33 cellular contexts compared by ENCODE assay signal in the genomic region with DNA sequence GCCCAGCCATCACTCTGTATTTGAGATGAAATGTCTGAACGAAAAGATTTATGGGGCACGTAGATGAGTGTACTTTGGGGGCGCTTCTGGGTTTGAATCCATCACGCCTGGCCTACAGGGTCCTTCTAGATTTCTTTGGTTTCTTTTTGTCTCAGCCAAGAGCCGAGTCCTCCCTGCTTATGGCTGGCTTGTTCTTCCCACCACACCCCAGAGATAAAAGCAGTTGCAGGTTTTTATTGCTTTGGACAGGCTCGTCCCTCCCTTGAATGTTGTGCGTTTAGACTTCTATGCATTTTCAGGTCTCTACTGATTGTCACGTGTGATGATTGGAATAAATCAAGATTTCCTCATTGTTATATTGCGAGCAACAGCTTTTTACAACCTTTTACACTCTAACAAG. TPM values are rescaled to one million over a fixed set of nuclear protein-coding genes. Genes with fewer than 3 reads are reported as not detected.
"Had no signal": no experiment of that assay in that cellular context is flagged by ENCODE, and none has a peak within 500 bp of the region (broad histone marks: within the 10 kb centered on the region; RNA-seq: fewer than 3 reads in every experiment).

No MANE protein-coding gene starts in this region.

- DNase-seq: activated B cell treated with CpG ODN at 0.5 μM for 24 hours; activated CD4-positive, alpha-beta memory T cell treated with anti-CD3 and anti-CD28 coated beads, Interleukin-2, amount 10 ng/mL, durations not matched to agents 7 days and 5 days; activated CD4-positive, alpha-beta T cell treated with anti-CD3 and anti-CD28 coated beads for 48 hours; activated CD8-positive, alpha-beta memory T cell treated with anti-CD3 and anti-CD28 coated beads, Interleukin-2, amount 50 U/mL, for 48 hours; activated effector memory CD4-positive, alpha-beta T cell treated with Interleukin-2 at 50 U/mL for 16 hours; activated gamma-delta T cell treated with Interleukin-2 at 50 U/mL for 16 hours; activated naive CD4-positive, alpha-beta T cell treated with anti-CD3 and anti-CD28 coated beads, Interleukin-2, amount 50 U/mL, for 16 hours; activated naive CD4-positive, alpha-beta T cell treated with Interleukin-2 at 50 U/mL for 16 hours; activated T-cell treated with anti-CD3 and anti-CD28 coated beads for 4 hours; activated T-cell treated with anti-CD3 and anti-CD28 coated beads, Interleukin-2, amount 50 U/mL, for 24 hours; amniotic stem cell; anterior cingulate cortex; brain microvascular endothelial cell; cortex of kidney; dermis blood vessel endothelial cell; effector CD4-positive, alpha-beta T cell; effector memory CD8-positive, alpha-beta T cell; erythroblast; foreskin keratinocyte; gastrocnemius medialis; glutamatergic neuron; T-helper 1 cell; T-helper 17 cell; T1000; WERI-Rb-1 had no signal

- H3K9me3 ChIP-seq: gastrocnemius medialis had no signal

- H3K4me3 Mint-ChIP-seq: activated B cell treated with CpG ODN at 0.5 μM for 24 hours; activated CD4-positive, alpha-beta memory T cell treated with anti-CD3 and anti-CD28 coated beads, Interleukin-2, amount 10 ng/mL, durations not matched to agents 7 days and 5 days; activated naive CD8-positive, alpha-beta T cell; activated T-cell treated with anti-CD3 and anti-CD28 coated beads, Interleukin-2, amount 50 U/mL, for 24 hours; activated T-helper 17 cell treated with anti-CD3 and anti-CD28 coated beads, Interleukin-2, amount 50 U/mL, for 72 hours; central memory CD8-positive, alpha-beta T cell; effector memory CD8-positive, alpha-beta T cell; T-helper 17 cell; T-helper 2 cell treated with Interferon-gamma antibody and Interleukin-4, amounts not matched to agents 5 μg/mL and 100 μg/mL, for 36 hours had no signal

- H3K27me3 Mint-ChIP-seq: activated B cell treated with CpG ODN at 0.5 μM for 24 hours had no signal

- H3K36me3 ChIP-seq: brain microvascular endothelial cell, esophagus muscularis mucosa, gastrocnemius medialis, WERI-Rb-1 had no signal

- H3K9me3 Mint-ChIP-seq: activated CD4-positive, alpha-beta memory T cell treated with anti-CD3 and anti-CD28 coated beads, Interleukin-2, amount 10 ng/mL, durations not matched to agents 7 days and 5 days; central memory CD8-positive, alpha-beta T cell; T-helper 2 cell treated with Interferon-gamma antibody and Interleukin-4, amounts not matched to agents 5 μg/mL and 100 μg/mL, for 36 hours had no signal

- H3K27me3 ChIP-seq: brain microvascular endothelial cell, esophagus muscularis mucosa, foreskin keratinocyte, gastrocnemius medialis had no signal

- FAIRE-seq: astrocyte, bronchial epithelial cell had no signal

- H3K27ac Mint-ChIP-seq: activated B cell treated with CpG ODN at 0.5 μM for 24 hours; activated CD4-positive, alpha-beta memory T cell treated with anti-CD3 and anti-CD28 coated beads, Interleukin-2, amount 10 ng/mL, durations not matched to agents 7 days and 5 days; activated naive CD8-positive, alpha-beta T cell; activated T-cell treated with anti-CD3 and anti-CD28 coated beads, Interleukin-2, amount 50 U/mL, for 24 hours; activated T-helper 17 cell treated with anti-CD3 and anti-CD28 coated beads, Interleukin-2, amount 50 U/mL, for 72 hours; effector memory CD8-positive, alpha-beta T cell; T-helper 17 cell; T-helper 2 cell treated with Interferon-gamma antibody and Interleukin-4, amounts not matched to agents 5 μg/mL and 100 μg/mL, for 36 hours had no signal

- ATAC-seq: activated CD4-positive, CD25-positive, alpha-beta regulatory T cell treated with anti-CD3 and anti-CD28 coated beads, Interleukin-2, amount 50 U/mL, for 24 hours; activated T-helper 17 cell treated with anti-CD3 and anti-CD28 coated beads, Interleukin-2, amount 50 U/mL, for 72 hours; effector memory CD8-positive, alpha-beta T cell; foreskin keratinocyte; gastrocnemius medialis; T-helper 17 cell had no signal

- H3K4me3 ChIP-seq: esophagus muscularis mucosa, gastrocnemius medialis had no signal

- H3K4me1 ChIP-seq: esophagus muscularis mucosa, foreskin keratinocyte, gastrocnemius medialis had no signal

- H3K4me1 Mint-ChIP-seq: activated B cell treated with CpG ODN at 0.5 μM for 24 hours; activated CD4-positive, alpha-beta memory T cell treated with anti-CD3 and anti-CD28 coated beads, Interleukin-2, amount 10 ng/mL, durations not matched to agents 7 days and 5 days; central memory CD8-positive, alpha-beta T cell; T-helper 17 cell had no signal

- H3K27ac ChIP-seq: brain microvascular endothelial cell, esophagus muscularis mucosa, foreskin keratinocyte, gastrocnemius medialis, WERI-Rb-1 had no signal

- H3K36me3 Mint-ChIP-seq: activated naive CD8-positive, alpha-beta T cell had no signal

RNA-seq across cellular contexts. Expression of gene OTUD7A, which starts 55.1 kb away (rescaled TPM):
- polyA plus RNA-seq: foreskin keratinocyte had no signal
